In genomic region chr13:114001331-114002008, GRCh38 we compare ENCODE assay signal across 20 cellular contexts. TPM values are rescaled to one million over a fixed set of nuclear protein-coding genes. Genes with fewer than 3 reads are reported as not detected.
DNase-seq lines count a peak whose midpoint lies in the region; ATAC-seq and TF ChIP-seq lines count a peak whose summit lies in the region.
"Had no signal": no experiment of that assay in that cellular context is flagged by ENCODE, and none has a peak within 500 bp of the region (broad histone marks: within the 10 kb centered on the region; RNA-seq: fewer than 3 reads in every experiment).

No MANE protein-coding gene starts in this region.

- TF ChIP-seq CTCF in heart left ventricle (IDR thresholded peaks at IDR 0.05) = no peak
- TF ChIP-seq CTCF in left ventricle myocardium inferior (IDR thresholded peaks at IDR 0.05; ENCODE audit: borderline replicate concordance) = no peak
- no peak for TF ChIP-seq CTCF in upper lobe of right lung (IDR thresholded peaks at IDR 0.05)

- H3K4me3 ChIP-seq in heart left ventricle (no peak overlapping the region), left ventricle myocardium inferior (no peak overlapping the region), upper lobe of right lung (no peak overlapping the region)
- no peak overlapping the region for H3K4me3 ChIP-seq in naive thymus-derived CD4-positive, alpha-beta T cell (ENCODE audit: low read length)

- H3K4me3 Mint-ChIP-seq in naive thymus-derived CD4-positive, alpha-beta T cell = no peak overlapping the region
- H3K4me3 Mint-ChIP-seq in T-helper 17 cell = no peak overlapping the region

- POLR2A ChIA-PET in naive thymus-derived CD4-positive, alpha-beta T cell (lab: Charles Lee) = no interaction called here
- POLR2A ChIA-PET in HEK293T (lab: Yijun Ruan, JAX) = no interaction called here

- no peak for TF ChIP-seq POLR2A in heart left ventricle (IDR thresholded peaks at IDR 0.05)
- no peak for TF ChIP-seq POLR2A in erythroblast (IDR thresholded peaks at IDR 0.05; ENCODE audit: low read length)

- peak overlapping the region in 1 of 9 donors; percentile 72 for H3K27ac Mint-ChIP-seq in naive thymus-derived CD4-positive, alpha-beta T cell
- no peak overlapping the region for H3K27ac Mint-ChIP-seq in T-helper 17 cell

- peak in 3 of 5 donors; percentile 16 to 54 (median 17) for DNase-seq in heart left ventricle
- DNase-seq in left ventricle myocardium inferior = no peak
- DNase-seq in erythroblast (lab: John Stamatoyannopoulos, UW) = peak; percentile 17
- no peak for DNase-seq in naive thymus-derived CD4-positive, alpha-beta T cell
- no peak for DNase-seq in upper lobe of right lung
- no peak for DNase-seq in HuH-7 (ENCODE audit: low spot score)
- DNase-seq in HEK293T (ENCODE audit: extremely low spot score) = no peak
- no peak for DNase-seq in T-helper 17 cell
- DNase-seq: C1 segment of cervical spinal cord, DMS 273 treated with DMSO at 0.1 percent for 48 hours, GDM1, NCI-H1436, NCI-H2029 treated with DMSO at 0.1 percent for 48 hours, NCI-H2171 treated with DMSO at 0.1 percent for 48 hours, NCI-H774, RPMI8226 had no signal

- peaks cover 10 to 36% (median 16%) of the 10 kb centered on the region in 5 donors for H3K36me3 Mint-ChIP-seq in naive thymus-derived CD4-positive, alpha-beta T cell
- peaks cover 8% of the 10 kb centered on the region for H3K36me3 Mint-ChIP-seq in T-helper 17 cell (ENCODE audit: low read depth)

- H3K9me3 Mint-ChIP-seq in naive thymus-derived CD4-positive, alpha-beta T cell = peaks cover 0 to 12% (median 0%) of the 10 kb centered on the region in 11 donors

- intact Hi-C loops in heart left ventricle (cut with DNase I) = no loop called here
- intact Hi-C loops in left ventricle myocardium inferior (cut with micrococcal nuclease) = no loop called here
- intact Hi-C loops in naive thymus-derived CD4-positive, alpha-beta T cell (cut with micrococcal nuclease) = no loop called here
- intact Hi-C loops in upper lobe of right lung (cut with DNase I) = no loop called here

- CTCF ChIA-PET in naive thymus-derived CD4-positive, alpha-beta T cell (lab: Charles Lee) = no interaction called here
- CTCF ChIA-PET in HEK293T (lab: Yijun Ruan, JAX) = no interaction called here

- no peaks in the 10 kb centered on the region for H3K27me3 Mint-ChIP-seq in naive thymus-derived CD4-positive, alpha-beta T cell
- H3K27me3 Mint-ChIP-seq in T-helper 17 cell = no peaks in the 10 kb centered on the region

- no peak overlapping the region for H3K27ac ChIP-seq in heart left ventricle
- H3K27ac ChIP-seq in left ventricle myocardium inferior (replicated peaks) = no peak overlapping the region
- H3K27ac ChIP-seq in naive thymus-derived CD4-positive, alpha-beta T cell (ENCODE audit: low read depth, low read length) = no peak overlapping the region
- H3K27ac ChIP-seq in upper lobe of right lung = no peak overlapping the region
- H3K27ac ChIP-seq: KMS-11 had no signal

- H3K9me3 ChIP-seq in heart left ventricle (no peaks in the 10 kb centered on the region), left ventricle myocardium inferior (replicated peaks) (no peaks in the 10 kb centered on the region), upper lobe of right lung (no peaks in the 10 kb centered on the region), T-helper 17 cell (ENCODE audit: control insufficient read depth, low read length, poor library complexity, severe bottlenecking) (no peaks in the 10 kb centered on the region)
- H3K9me3 ChIP-seq in naive thymus-derived CD4-positive, alpha-beta T cell (ENCODE audit: control insufficient read depth in 2 of 3, low read length in 3 of 3) = no peaks in the 10 kb centered on the region

- H3K4me1 ChIP-seq in heart left ventricle = peaks cover 0 to 16% (median 0%) of the 10 kb centered on the region in 12 donors
- peaks cover 15% of the 10 kb centered on the region for H3K4me1 ChIP-seq in left ventricle myocardium inferior
- H3K4me1 ChIP-seq in naive thymus-derived CD4-positive, alpha-beta T cell (ENCODE audit: control insufficient read depth in 2 of 2, insufficient read depth in 2 of 2, low read length in 2 of 2) = no peaks in the 10 kb centered on the region
- H3K4me1 ChIP-seq in upper lobe of right lung = no peaks in the 10 kb centered on the region

- ATAC-seq in heart left ventricle = no peak
- peak; percentile 10 for ATAC-seq in naive thymus-derived CD4-positive, alpha-beta T cell
- peak; percentile 40 for ATAC-seq in upper lobe of right lung
- no peak for ATAC-seq in T-helper 17 cell

- H3K36me3 ChIP-seq in heart left ventricle = peaks cover 0 to 47% (median 2%) of the 10 kb centered on the region in 9 donors
- peaks cover under 1% of the 10 kb centered on the region for H3K36me3 ChIP-seq in left ventricle myocardium inferior
- peaks cover 3 to 81% (median 36%) of the 10 kb centered on the region in 3 experiments for H3K36me3 ChIP-seq in naive thymus-derived CD4-positive, alpha-beta T cell (ENCODE audit: control insufficient read depth in 2 of 3, insufficient read depth in 3 of 3, low read length in 3 of 3)
- H3K36me3 ChIP-seq in upper lobe of right lung = peaks cover under 1% of the 10 kb centered on the region

- H3K27me3 ChIP-seq in heart left ventricle (no peaks in the 10 kb centered on the region), left ventricle myocardium inferior (ENCODE audit: low read depth) (no peaks in the 10 kb centered on the region), upper lobe of right lung (no peaks in the 10 kb centered on the region)
- H3K27me3 ChIP-seq in naive thymus-derived CD4-positive, alpha-beta T cell (ENCODE audit: control insufficient read depth in 2 of 2, insufficient read depth in 2 of 2, low read length in 2 of 2) = no peaks in the 10 kb centered on the region

- peaks cover 0 to 9% (median 3%) of the 10 kb centered on the region in 7 donors for H3K4me1 Mint-ChIP-seq in naive thymus-derived CD4-positive, alpha-beta T cell
- peaks cover 17% of the 10 kb centered on the region for H3K4me1 Mint-ChIP-seq in T-helper 17 cell

- WGBS in heart left ventricle, 4 donors = 87 to 95% (median 95%) methylated on average over 29 to 46 of the region's 46 CpGs

TF ChIP-seq in HEK293T, 16 proteins besides CTCF, POLR2A, EP300 and RAD21:
- TF ChIP-seq HDGF (IDR thresholded peaks at IDR 0.05; ENCODE audit: borderline replicate concordance) (no peak), ZNF384 (IDR thresholded peaks at IDR 0.05) (no peak), L3MBTL2 (conservative IDR thresholded peaks at IDR 0.05) (no peak), BHLHE40 (IDR thresholded peaks at IDR 0.05; ENCODE audit: borderline replicate concordance) (no peak), FOXM1 (IDR thresholded peaks at IDR 0.05; ENCODE audit: borderline replicate concordance) (no peak), CTBP1 (IDR thresholded peaks at IDR 0.05; ENCODE audit: borderline replicate concordance) (no peak), FOXA1 (IDR thresholded peaks at IDR 0.05) (no peak), TARDBP (IDR thresholded peaks at IDR 0.05) (no peak), ELF4 (IDR thresholded peaks at IDR 0.05) (no peak), PKNOX1 (IDR thresholded peaks at IDR 0.05) (no peak), SUZ12 (IDR thresholded peaks at IDR 0.05) (no peak)

RNA-seq across cellular contexts. Expression of gene C13orf46, which starts 27.6 kb away (rescaled TPM):
- total RNA-seq in heart left ventricle (1 to 10 TPM in 1 of 9 donors, under 1 TPM in 7, not detected in 1; 0.07 to 3.1 (median 0.43) TPM), left ventricle myocardium inferior (0.33 TPM), upper lobe of right lung (21.2 TPM), T-helper 17 cell (10 to 100 TPM; 18.6 to 22.6 TPM)
- polyA plus RNA-seq in heart left ventricle = under 1 TPM; 0.15 to 0.18 TPM
- 10 to 100 TPM in 4 of 5 experiments, 1 to 10 TPM in 1; 8.0 to 27.0 (median 19.1) TPM for total RNA-seq in naive thymus-derived CD4-positive, alpha-beta T cell
- 1 to 10 TPM; 1.3 to 1.4 TPM for polyA plus RNA-seq in naive thymus-derived CD4-positive, alpha-beta T cell
- total RNA-seq: H7, NCI-H460, SK-MEL-5 had no signal

Comparison
In these comparisons a context has a peak if more than half of its experiments do, and no peak if none do; other contexts are left out.
1. DNase-seq: peak in heart left ventricle (3 of 5) and erythroblast (2 of 2); none in left ventricle myocardium inferior (single experiment), naive thymus-derived CD4-positive, alpha-beta T cell (0 of 9), upper lobe of right lung (single experiment), HuH-7 (single experiment), HEK293T (single experiment) and T-helper 17 cell (0 of 3).
2. ATAC-seq: peak in naive thymus-derived CD4-positive, alpha-beta T cell (single experiment) and upper lobe of right lung (single experiment); none in heart left ventricle (0 of 4) and T-helper 17 cell (single experiment).